19 cellular contexts compared by ENCODE assay signal in the genomic region with DNA sequence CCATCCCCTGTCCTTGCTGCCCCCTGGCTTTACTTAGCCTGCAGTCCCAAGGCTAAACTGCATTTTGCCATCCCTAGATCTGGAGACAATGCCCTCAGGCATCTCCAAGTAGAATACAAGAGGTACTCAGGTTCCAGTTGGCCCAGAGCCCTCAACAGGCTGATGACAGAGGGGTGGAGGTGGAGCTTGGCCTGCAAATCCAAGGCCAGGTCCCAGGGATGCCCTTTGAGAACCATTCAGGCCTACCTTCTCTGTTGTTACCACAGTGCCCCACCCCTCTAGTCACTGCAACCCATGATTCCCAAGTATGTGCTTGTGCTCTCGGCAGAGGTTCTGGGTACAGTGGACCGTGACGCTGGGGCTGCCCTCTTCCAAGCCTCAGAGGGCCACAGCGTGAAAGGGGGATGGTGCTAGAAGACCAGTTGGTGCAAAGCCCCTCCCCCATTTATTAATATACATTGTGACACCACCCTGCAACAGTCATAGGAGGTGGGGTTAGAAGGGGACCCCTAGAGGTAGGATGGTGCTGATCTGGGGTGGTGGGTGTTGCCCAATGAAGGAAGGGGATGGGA. TPM values are rescaled to one million over a fixed set of nuclear protein-coding genes. Genes with fewer than 3 reads are reported as not detected.
A peak's percentile ranks its signal among the peaks of the same experiment; 100 is the strongest.
DNase-seq lines count a peak whose midpoint lies in the region; ATAC-seq, FAIRE-seq and TF ChIP-seq lines count a peak whose summit lies in the region.
"Had no signal": no experiment of that assay in that cellular context is flagged by ENCODE, and none has a peak within 500 bp of the region (broad histone marks: within the 10 kb centered on the region; RNA-seq: fewer than 3 reads in every experiment).

No MANE protein-coding gene starts in this region.

- intact Hi-C loops in HepG2 (cut with micrococcal nuclease; ENCODE audit: unreplicated experiment) (no loop called here), esophagus muscularis mucosa (cut with DNase I) (no loop called here)

- DNase-seq in T-helper 1 cell (no peak), RPMI7951 (ENCODE audit: low read depth) (peak; percentile 23), HepG2 (ENCODE audit: low spot score) (no peak), NCI-H1048 (lab: John Stamatoyannopoulos, UW) (no peak), esophagus muscularis mucosa (ENCODE audit: extremely low spot score) (no peak)
- DNase-seq: activated effector memory CD4-positive, alpha-beta T cell treated with Interleukin-2 at 50 U/mL for 16 hours; CD4-positive, alpha-beta T cell; MM.1S; NCI-H2081; NCI-H69; retina; uterus; WERI-Rb-1 had no signal

- POLR2A ChIA-PET in HepG2 (lab: Yijun Ruan, JAX): no interaction called here

- H3K36me3 Mint-ChIP-seq in T-helper 1 cell treated with Interleukin-12 subunit alpha and Interleukin-12 subunit beta and Interleukin-4 antibody, amounts not matched to agents 30 μg/mL and 1 μg/mL, for 36 hours (ENCODE audit: low read depth): peaks cover 10% of the 10 kb centered on the region

- FAIRE-seq in HepG2 (lab: Jason Lieb, UNC): no peak
- FAIRE-seq: GM12891, islet of Langerhans had no signal

- H3K4me1 Mint-ChIP-seq in T-helper 1 cell treated with Interleukin-12 subunit alpha and Interleukin-12 subunit beta and Interleukin-4 antibody, amounts not matched to agents 30 μg/mL and 1 μg/mL, for 36 hours (ENCODE audit: low read depth): peaks cover 10% of the 10 kb centered on the region

- in situ Hi-C loops in HepG2 (cut with HindIII; ENCODE audit: extremely low pct_ligation_motif_present, low pct_unique_long_range_greater_than_20kb): no loop called here

- H3K36me3 ChIP-seq in HepG2 (replicated peaks in 1 of 2; ENCODE audit: control insufficient read depth in 1 of 2, insufficient read depth in 2 of 2, low read length in 2 of 2): peaks cover 5 to 8% of the 10 kb centered on the region in 2 experiments; a peak in 2 of 5 replicates
- peaks cover 3 to 50% (median 43%) of the 10 kb centered on the region in 4 donors for H3K36me3 ChIP-seq in esophagus muscularis mucosa
- H3K36me3 ChIP-seq: uterus had no signal

- TF ChIP-seq CTCF in HepG2 (CRISPR knock-in tag; IDR thresholded peaks at IDR 0.05): no peak
- no peak for TF ChIP-seq CTCF in esophagus muscularis mucosa (IDR thresholded peaks at IDR 0.05)

- TF ChIP-seq EP300 in HepG2 (IDR thresholded peaks at IDR 0.05; ENCODE audit: low read depth in 2 of 2, low read length in 2 of 2): no peak
- TF ChIP-seq EP300 in HepG2 (CRISPR knock-in tag; IDR thresholded peaks at IDR 0.05; ENCODE audit: borderline replicate concordance): no peak
- no peak for TF ChIP-seq EP300 in esophagus muscularis mucosa (IDR thresholded peaks at IDR 0.05)

- H3K27me3 ChIP-seq in HepG2 (ENCODE audit: control insufficient read depth in 1 of 2, insufficient read depth in 2 of 2, low read length in 2 of 2) (no peaks in the 10 kb centered on the region), esophagus muscularis mucosa (no peaks in the 10 kb centered on the region)
- H3K27me3 ChIP-seq: body of pancreas, uterus had no signal

- H3K4me3 Mint-ChIP-seq in T-helper 1 cell treated with Interleukin-12 subunit alpha and Interleukin-12 subunit beta and Interleukin-4 antibody, amounts not matched to agents 30 μg/mL and 1 μg/mL, for 36 hours: no peak overlapping the region
- H3K4me3 Mint-ChIP-seq: CD4-positive, alpha-beta T cell; mesothelial cell of epicardium had no signal

- no peak for TF ChIP-seq RAD21 in HepG2 (CRISPR knock-in tag; IDR thresholded peaks at IDR 0.05)

- WGBS in HepG2 (ENCODE audit: low lambda C conversion rate): no CpG with 5 or more reads among the region's 4 CpGs
- 87% methylated on average over 4 of the region's 4 CpGs for WGBS in esophagus muscularis mucosa

- H3K4me3 ChIP-seq in HepG2 (replicated peaks in 1 of 3; ENCODE audit: insufficient read depth in 1 of 3, low read depth in 2 of 3, low read length in 3 of 3): no peak overlapping the region
- no peak overlapping the region for H3K4me3 ChIP-seq in esophagus muscularis mucosa
- H3K4me3 ChIP-seq: body of pancreas, uterus had no signal

- no peaks in the 10 kb centered on the region for H3K9me3 Mint-ChIP-seq in T-helper 1 cell treated with Interleukin-12 subunit alpha and Interleukin-12 subunit beta and Interleukin-4 antibody, amounts not matched to agents 30 μg/mL and 1 μg/mL, for 36 hours
- H3K9me3 Mint-ChIP-seq: CD4-positive, alpha-beta T cell; mesothelial cell of epicardium had no signal

- no peaks in the 10 kb centered on the region for H3K27me3 Mint-ChIP-seq in T-helper 1 cell treated with Interleukin-12 subunit alpha and Interleukin-12 subunit beta and Interleukin-4 antibody, amounts not matched to agents 30 μg/mL and 1 μg/mL, for 36 hours (ENCODE audit: low read depth)
- H3K27me3 Mint-ChIP-seq: CD4-positive, alpha-beta T cell had no signal

- BruUV-seq in HepG2 (replicated peaks; lab: Mats Ljungman, UMichigan): no TSS peak

- H3K27ac ChIP-seq in HepG2 (ENCODE audit: extremely low read length, insufficient read depth, low read length) (no peak overlapping the region), esophagus muscularis mucosa (replicated peaks in 1 of 4) (no peak overlapping the region)
- H3K27ac ChIP-seq: body of pancreas, uterus, WERI-Rb-1 had no signal

- H3K4me1 ChIP-seq in HepG2 (ENCODE audit: insufficient read depth, low read length): 0 out of 2 replicates have a peak, but pooled peaks cover 4% of the 10 kb centered on the region
- H3K4me1 ChIP-seq in esophagus muscularis mucosa: peaks cover 3 to 19% (median 11%) of the 10 kb centered on the region in 4 donors
- H3K4me1 ChIP-seq: uterus had no signal

- no peaks in the 10 kb centered on the region for H4K20me1 ChIP-seq in HepG2 (ENCODE audit: insufficient read depth, low read length)

- ATAC-seq in HepG2: no peak
- ATAC-seq: body of pancreas, esophagus mucosa had no signal

- H2AFZ ChIP-seq in HepG2 (ENCODE audit: low read length): no peak overlapping the region

- CTCF ChIA-PET in HepG2 (lab: Yijun Ruan, JAX; ENCODE audit: low intra/inter-chr PET ratio, low total read pairs): no interaction called here

- H3K9me3 ChIP-seq in HepG2 (ENCODE audit: low read length): no peaks in the 10 kb centered on the region
- H3K9me3 ChIP-seq in esophagus muscularis mucosa: no peaks in the 10 kb centered on the region
- H3K9me3 ChIP-seq: body of pancreas, uterus had no signal

- no peak overlapping the region for H3K9ac ChIP-seq in HepG2 (ENCODE audit: insufficient read depth, low read depth, low read length)

- no peak overlapping the region for H3K4me2 ChIP-seq in HepG2 (ENCODE audit: low read depth, low read length)

- H3K79me2 ChIP-seq in HepG2 (ENCODE audit: insufficient read depth, low read length): no peaks in the 10 kb centered on the region

- H3K27ac Mint-ChIP-seq in T-helper 1 cell treated with Interleukin-12 subunit alpha and Interleukin-12 subunit beta and Interleukin-4 antibody, amounts not matched to agents 30 μg/mL and 1 μg/mL, for 36 hours: peak overlapping the region; percentile 15
- H3K27ac Mint-ChIP-seq: CD4-positive, alpha-beta T cell; mesothelial cell of epicardium had no signal

- TF ChIP-seq POLR2A in HepG2 (IDR thresholded peaks at IDR 0.05; ENCODE audit: insufficient read depth in 1 of 2, low read depth in 2 of 2, low read length in 2 of 2): no peak
- no peak for TF ChIP-seq POLR2A in esophagus muscularis mucosa (IDR thresholded peaks at IDR 0.05; ENCODE audit: low read depth)

RNA-seq across cellular contexts. Expression of a gene that starts 6.4 kb away (rescaled TPM):
- total RNA-seq in RPMI7951 (2014; rRNA removed; shearing (Covaris generic)): 254 and 283 TPM in 2 replicates
- total RNA-seq in HepG2 (2016; rRNA removed; fragmentation: Illumina TruSeq; extraction: Trizol) (93.3 and 95.6 TPM in 2 replicates), esophagus muscularis mucosa (100 to 1,000 TPM; 125 to 218 (median 147) TPM)
- total RNA-seq in HepG2 (2016; cell fraction: cytosol; rRNA removed; fragmentation: Illumina TruSeq; extraction: Trizol; ENCODE audit: low read depth): 5.4 and 7.1 TPM in 2 replicates
- 77.7 and 94.2 TPM in 2 replicates for total RNA-seq in HepG2 (2016; cell fraction: insoluble cytoplasmic fraction; rRNA removed; fragmentation: Illumina TruSeq; extraction: Trizol)
- total RNA-seq in HepG2 (2016; cell fraction: membrane; rRNA removed; fragmentation: Illumina TruSeq; extraction: Trizol): 18.1 and 19.1 TPM in 2 replicates
- total RNA-seq in HepG2 (2016; cell fraction: nucleus; rRNA removed; fragmentation: Illumina TruSeq; extraction: Trizol): 55.6 and 61.3 TPM in 2 replicates
- 129 and 146 TPM in 2 replicates for polyA plus RNA-seq in HepG2 (2011; rRNA removed)
- polyA plus RNA-seq in HepG2 (2011; cell fraction: cytosol; rRNA removed): 77.3 and 97.9 TPM in 2 replicates
- polyA plus RNA-seq in HepG2 (2011; cell fraction: nucleus; rRNA removed): 223 and 227 TPM in 2 replicates
- 84.6 and 94.4 TPM in 2 replicates for polyA plus RNA-seq in HepG2 (2012)
- polyA plus RNA-seq in HepG2 (2016; cell fraction: cytosol; fragmentation: Illumina TruSeq; extraction: Trizol; ENCODE audit: low read depth): 4.8 and 5.6 TPM in 2 replicates
- polyA plus RNA-seq in HepG2 (2016; cell fraction: insoluble cytoplasmic fraction; fragmentation: Illumina TruSeq; extraction: Trizol; ENCODE audit: low read depth): 93.8 and 120 TPM in 2 replicates
- 10.0 and 13.0 TPM in 2 replicates for polyA plus RNA-seq in HepG2 (2016; cell fraction: membrane; fragmentation: Illumina TruSeq; extraction: Trizol; ENCODE audit: low read depth)
- 158 and 178 TPM in 2 replicates for polyA plus RNA-seq in HepG2 (2016; cell fraction: nucleus; fragmentation: Illumina TruSeq; extraction: Trizol; ENCODE audit: insufficient read depth, low read depth)
- 280 and 721 TPM in 2 replicates for polyA minus RNA-seq in HepG2 (2011; rRNA and poly(A)+ RNA removed; ENCODE audit: low replicate concordance)
- polyA minus RNA-seq in HepG2 (2011; cell fraction: cytosol; rRNA and poly(A)+ RNA removed): 69.7 and 70.1 TPM in 2 replicates
- 44.2 and 45.4 TPM in 2 replicates for polyA minus RNA-seq in HepG2 (2011; cell fraction: nucleus; rRNA and poly(A)+ RNA removed)

RNA-seq across cellular contexts. Expression of a gene that starts 31.3 kb away (rescaled TPM):
- 143 and 179 TPM in 2 replicates for total RNA-seq in RPMI7951 (2014; rRNA removed; shearing (Covaris generic))
- total RNA-seq in HepG2 (2016; rRNA removed; fragmentation: Illumina TruSeq; extraction: Trizol): 54.0 and 64.5 TPM in 2 replicates
- total RNA-seq in HepG2 (2016; cell fraction: cytosol; rRNA removed; fragmentation: Illumina TruSeq; extraction: Trizol; ENCODE audit: low read depth): 42.6 and 48.2 TPM in 2 replicates
- 46.2 and 63.4 TPM in 2 replicates for total RNA-seq in HepG2 (2016; cell fraction: insoluble cytoplasmic fraction; rRNA removed; fragmentation: Illumina TruSeq; extraction: Trizol)
- 101 and 102 TPM in 2 replicates for total RNA-seq in HepG2 (2016; cell fraction: membrane; rRNA removed; fragmentation: Illumina TruSeq; extraction: Trizol)
- 48.0 and 50.2 TPM in 2 replicates for total RNA-seq in HepG2 (2016; cell fraction: nucleus; rRNA removed; fragmentation: Illumina TruSeq; extraction: Trizol)
- 221 and 225 TPM in 2 replicates for polyA plus RNA-seq in HepG2 (2011; rRNA removed)
- 159 and 189 TPM in 2 replicates for polyA plus RNA-seq in HepG2 (2011; cell fraction: cytosol; rRNA removed)
- 710 and 899 TPM in 2 replicates for polyA plus RNA-seq in HepG2 (2011; cell fraction: nucleus; rRNA removed)
- 70.8 and 105 TPM in 2 replicates for polyA plus RNA-seq in HepG2 (2012)
- 81.6 and 88.2 TPM in 2 replicates for polyA plus RNA-seq in HepG2 (2016; cell fraction: cytosol; fragmentation: Illumina TruSeq; extraction: Trizol; ENCODE audit: low read depth)
- polyA plus RNA-seq in HepG2 (2016; cell fraction: insoluble cytoplasmic fraction; fragmentation: Illumina TruSeq; extraction: Trizol; ENCODE audit: low read depth): 86.5 and 108 TPM in 2 replicates
- polyA plus RNA-seq in HepG2 (2016; cell fraction: membrane; fragmentation: Illumina TruSeq; extraction: Trizol; ENCODE audit: low read depth): 133 and 157 TPM in 2 replicates
- 147 and 168 TPM in 2 replicates for polyA plus RNA-seq in HepG2 (2016; cell fraction: nucleus; fragmentation: Illumina TruSeq; extraction: Trizol; ENCODE audit: insufficient read depth, low read depth)
- polyA minus RNA-seq in HepG2 (2011; rRNA and poly(A)+ RNA removed; ENCODE audit: low replicate concordance): 219 and 435 TPM in 2 replicates
- polyA minus RNA-seq in HepG2 (2011; cell fraction: cytosol; rRNA and poly(A)+ RNA removed): 89.3 and 94.1 TPM in 2 replicates
- 94.1 and 102 TPM in 2 replicates for polyA minus RNA-seq in HepG2 (2011; cell fraction: nucleus; rRNA and poly(A)+ RNA removed)
- total RNA-seq in esophagus muscularis mucosa: 10 to 100 TPM; 51.9 to 87.1 (median 65.4) TPM

RNA-seq across cellular contexts. Expression of a gene that starts 42.2 kb away (rescaled TPM):
- total RNA-seq in RPMI7951 (2014; rRNA removed; shearing (Covaris generic)): 36.6 and 41.7 TPM in 2 replicates
- total RNA-seq in HepG2 (2016; rRNA removed; fragmentation: Illumina TruSeq; extraction: Trizol): 41.6 and 43.1 TPM in 2 replicates
- 3.1 and 4.0 TPM in 2 replicates for total RNA-seq in HepG2 (2016; cell fraction: cytosol; rRNA removed; fragmentation: Illumina TruSeq; extraction: Trizol; ENCODE audit: low read depth)
- 35.5 and 44.5 TPM in 2 replicates for total RNA-seq in HepG2 (2016; cell fraction: insoluble cytoplasmic fraction; rRNA removed; fragmentation: Illumina TruSeq; extraction: Trizol)
- total RNA-seq in HepG2 (2016; cell fraction: membrane; rRNA removed; fragmentation: Illumina TruSeq; extraction: Trizol): 12.2 and 12.8 TPM in 2 replicates
- total RNA-seq in HepG2 (2016; cell fraction: nucleus; rRNA removed; fragmentation: Illumina TruSeq; extraction: Trizol): 22.5 and 26.2 TPM in 2 replicates
- polyA plus RNA-seq in HepG2 (2011; rRNA removed): 15.8 and 15.9 TPM in 2 replicates
- 10.4 and 16.9 TPM in 2 replicates for polyA plus RNA-seq in HepG2 (2011; cell fraction: cytosol; rRNA removed)
- 45.1 and 59.0 TPM in 2 replicates for polyA plus RNA-seq in HepG2 (2011; cell fraction: nucleus; rRNA removed)
- 14.1 and 15.9 TPM in 2 replicates for polyA plus RNA-seq in HepG2 (2012)
- polyA plus RNA-seq in HepG2 (2016; cell fraction: cytosol; fragmentation: Illumina TruSeq; extraction: Trizol; ENCODE audit: low read depth): 2.7 and 3.4 TPM in 2 replicates
- polyA plus RNA-seq in HepG2 (2016; cell fraction: insoluble cytoplasmic fraction; fragmentation: Illumina TruSeq; extraction: Trizol; ENCODE audit: low read depth): 29.5 and 39.2 TPM in 2 replicates
- polyA plus RNA-seq in HepG2 (2016; cell fraction: membrane; fragmentation: Illumina TruSeq; extraction: Trizol; ENCODE audit: low read depth): 6.9 and 7.3 TPM in 2 replicates
- polyA plus RNA-seq in HepG2 (2016; cell fraction: nucleus; fragmentation: Illumina TruSeq; extraction: Trizol; ENCODE audit: insufficient read depth, low read depth): 49.1 and 54.4 TPM in 2 replicates
- polyA minus RNA-seq in HepG2 (2011; rRNA and poly(A)+ RNA removed; ENCODE audit: low replicate concordance): 24.6 and 41.4 TPM in 2 replicates
- polyA minus RNA-seq in HepG2 (2011; cell fraction: cytosol; rRNA and poly(A)+ RNA removed): 10.8 and 15.2 TPM in 2 replicates
- polyA minus RNA-seq in HepG2 (2011; cell fraction: nucleus; rRNA and poly(A)+ RNA removed): 9.4 and 10.0 TPM in 2 replicates
- total RNA-seq in esophagus muscularis mucosa: 10 to 100 TPM; 25.3 to 38.4 (median 29.8) TPM

RNA-seq across cellular contexts. Expression of a gene that starts 42.7 kb away (rescaled TPM):
- total RNA-seq in RPMI7951 (2014; rRNA removed; shearing (Covaris generic)): 172 and 213 TPM in 2 replicates
- total RNA-seq in HepG2 (2016; rRNA removed; fragmentation: Illumina TruSeq; extraction: Trizol): 94.8 and 100 TPM in 2 replicates
- 63.5 and 69.5 TPM in 2 replicates for total RNA-seq in HepG2 (2016; cell fraction: cytosol; rRNA removed; fragmentation: Illumina TruSeq; extraction: Trizol; ENCODE audit: low read depth)
- 101 and 102 TPM in 2 replicates for total RNA-seq in HepG2 (2016; cell fraction: insoluble cytoplasmic fraction; rRNA removed; fragmentation: Illumina TruSeq; extraction: Trizol)
- 56.7 and 63.8 TPM in 2 replicates for total RNA-seq in HepG2 (2016; cell fraction: membrane; rRNA removed; fragmentation: Illumina TruSeq; extraction: Trizol)
- 50.3 and 51.3 TPM in 2 replicates for total RNA-seq in HepG2 (2016; cell fraction: nucleus; rRNA removed; fragmentation: Illumina TruSeq; extraction: Trizol)
- 46.6 and 53.9 TPM in 2 replicates for polyA plus RNA-seq in HepG2 (2011; rRNA removed)
- 62.7 and 82.8 TPM in 2 replicates for polyA plus RNA-seq in HepG2 (2011; cell fraction: cytosol; rRNA removed)
- polyA plus RNA-seq in HepG2 (2011; cell fraction: nucleus; rRNA removed): 23.0 and 26.5 TPM in 2 replicates
- 42.6 and 54.4 TPM in 2 replicates for polyA plus RNA-seq in HepG2 (2012)
- polyA plus RNA-seq in HepG2 (2016; cell fraction: cytosol; fragmentation: Illumina TruSeq; extraction: Trizol; ENCODE audit: low read depth): 79.8 and 82.5 TPM in 2 replicates
- polyA plus RNA-seq in HepG2 (2016; cell fraction: insoluble cytoplasmic fraction; fragmentation: Illumina TruSeq; extraction: Trizol; ENCODE audit: low read depth): 92.6 and 96.5 TPM in 2 replicates
- polyA plus RNA-seq in HepG2 (2016; cell fraction: membrane; fragmentation: Illumina TruSeq; extraction: Trizol; ENCODE audit: low read depth): 57.9 and 58.0 TPM in 2 replicates
- 81.9 and 89.2 TPM in 2 replicates for polyA plus RNA-seq in HepG2 (2016; cell fraction: nucleus; fragmentation: Illumina TruSeq; extraction: Trizol; ENCODE audit: insufficient read depth, low read depth)
- 77.2 and 279 TPM in 2 replicates for polyA minus RNA-seq in HepG2 (2011; rRNA and poly(A)+ RNA removed; ENCODE audit: low replicate concordance)
- 29.8 and 30.6 TPM in 2 replicates for polyA minus RNA-seq in HepG2 (2011; cell fraction: cytosol; rRNA and poly(A)+ RNA removed)
- polyA minus RNA-seq in HepG2 (2011; cell fraction: nucleus; rRNA and poly(A)+ RNA removed): 7.1 and 9.5 TPM in 2 replicates
- total RNA-seq in esophagus muscularis mucosa: 10 to 100 TPM; 58.3 to 87.5 (median 76.3) TPM

RNA-seq across cellular contexts. Expression of a gene that starts 45.6 kb away (rescaled TPM):
- 35.5 and 36.4 TPM in 2 replicates for total RNA-seq in RPMI7951 (2014; rRNA removed; shearing (Covaris generic))
- total RNA-seq in HepG2 (2016; rRNA removed; fragmentation: Illumina TruSeq; extraction: Trizol) (23.8 and 33.6 TPM in 2 replicates), esophagus muscularis mucosa (10 to 100 TPM; 23.3 to 44.1 (median 38.2) TPM)
- 4.6 and 5.6 TPM in 2 replicates for total RNA-seq in HepG2 (2016; cell fraction: cytosol; rRNA removed; fragmentation: Illumina TruSeq; extraction: Trizol; ENCODE audit: low read depth)
- total RNA-seq in HepG2 (2016; cell fraction: insoluble cytoplasmic fraction; rRNA removed; fragmentation: Illumina TruSeq; extraction: Trizol): 23.6 and 32.3 TPM in 2 replicates
- total RNA-seq in HepG2 (2016; cell fraction: membrane; rRNA removed; fragmentation: Illumina TruSeq; extraction: Trizol): 5.5 and 6.3 TPM in 2 replicates
- 21.6 and 22.6 TPM in 2 replicates for total RNA-seq in HepG2 (2016; cell fraction: nucleus; rRNA removed; fragmentation: Illumina TruSeq; extraction: Trizol)
- polyA plus RNA-seq in HepG2 (2011; rRNA removed): 31.7 and 38.8 TPM in 2 replicates
- 17.8 and 18.8 TPM in 2 replicates for polyA plus RNA-seq in HepG2 (2011; cell fraction: cytosol; rRNA removed)
- 103 TPM in 2 replicates for polyA plus RNA-seq in HepG2 (2011; cell fraction: nucleus; rRNA removed)
- polyA plus RNA-seq in HepG2 (2012): 56.6 and 70.9 TPM in 2 replicates
- 2.1 and 3.2 TPM in 2 replicates for polyA plus RNA-seq in HepG2 (2016; cell fraction: cytosol; fragmentation: Illumina TruSeq; extraction: Trizol; ENCODE audit: low read depth)
- 21.0 and 30.4 TPM in 2 replicates for polyA plus RNA-seq in HepG2 (2016; cell fraction: insoluble cytoplasmic fraction; fragmentation: Illumina TruSeq; extraction: Trizol; ENCODE audit: low read depth)
- polyA plus RNA-seq in HepG2 (2016; cell fraction: membrane; fragmentation: Illumina TruSeq; extraction: Trizol; ENCODE audit: low read depth): 4.6 and 5.3 TPM in 2 replicates
- polyA plus RNA-seq in HepG2 (2016; cell fraction: nucleus; fragmentation: Illumina TruSeq; extraction: Trizol; ENCODE audit: insufficient read depth, low read depth): 45.2 and 50.2 TPM in 2 replicates
- 100 and 124 TPM in 2 replicates for polyA minus RNA-seq in HepG2 (2011; rRNA and poly(A)+ RNA removed; ENCODE audit: low replicate concordance)
- 41.3 and 57.4 TPM in 2 replicates for polyA minus RNA-seq in HepG2 (2011; cell fraction: cytosol; rRNA and poly(A)+ RNA removed)
- 55.4 and 68.5 TPM in 2 replicates for polyA minus RNA-seq in HepG2 (2011; cell fraction: nucleus; rRNA and poly(A)+ RNA removed)
